8 cellular contexts compared by ENCODE assay signal in genomic region chr16:58025351-58026138, GRCh38. TPM values are rescaled to one million over a fixed set of nuclear protein-coding genes. Genes with fewer than 3 reads are reported as not detected.
DNase-seq lines count a peak whose midpoint lies in the region; ATAC-seq and TF ChIP-seq lines count a peak whose summit lies in the region.

Gene MMP15 (plus strand): TSS chr16:58025754. CDS start chr16:58026351, 597 bp downstream.

- no peaks in the 10 kb centered on the region for H3F3A ChIP-seq in SU-DHL-6 (ENCODE audit: insufficient read depth)

- H3K36me3 ChIP-seq in Karpas-422 (ENCODE audit: insufficient read depth, low read length) (no peaks in the 10 kb centered on the region), SU-DHL-6 (ENCODE audit: low read length) (no peaks in the 10 kb centered on the region), vagina (no peaks in the 10 kb centered on the region)

- peak within 1 kb of the TSS; percentile 75 for H3K9ac ChIP-seq in Karpas-422 (ENCODE audit: low read length)
- H3K9ac ChIP-seq in SU-DHL-6 (ENCODE audit: low read length) = peak within 1 kb of the TSS; percentile 38

- H3K27ac ChIP-seq in Karpas-422 (ENCODE audit: low read length) (no peak within 1 kb of the TSS), SU-DHL-6 (ENCODE audit: low read depth, low read length) (no peak within 1 kb of the TSS), right cardiac atrium (ENCODE audit: low read length) (peak within 1 kb of the TSS; percentile 88), vagina (peak within 1 kb of the TSS; percentile 45)

- H3K4me3 ChIP-seq in Karpas-422 (ENCODE audit: low read length) (peak within 1 kb of the TSS; percentile 81), SU-DHL-6 (ENCODE audit: insufficient read depth, low read length, poor library complexity, severe bottlenecking) (peak within 1 kb of the TSS; percentile 63), right cardiac atrium (ENCODE audit: low read length) (peak within 1 kb of the TSS; percentile 57), vagina (peak within 1 kb of the TSS; percentile 58 to 65)

- peak; percentile 60 for ATAC-seq in GM19438 (IDR thresholded peaks at IDR 0.05; ENCODE audit: low read depth, unreplicated experiment)
- ATAC-seq in right cardiac atrium = peak; percentile 71 to 76

- H2AFZ ChIP-seq in Karpas-422 (ENCODE audit: low read length) = peak within 1 kb of the TSS; percentile 91
- peak within 1 kb of the TSS; percentile 91 for H2AFZ ChIP-seq in SU-DHL-6 (ENCODE audit: low read depth, low read length, severe bottlenecking)

- H3K27me3 ChIP-seq in Karpas-422 (ENCODE audit: low read length) = no peaks in the 10 kb centered on the region
- no peaks in the 10 kb centered on the region for H3K27me3 ChIP-seq in SU-DHL-6 (ENCODE audit: low read length)
- H3K27me3 ChIP-seq in right cardiac atrium (ENCODE audit: control insufficient read depth, insufficient read depth) = no peaks in the 10 kb centered on the region
- no peaks in the 10 kb centered on the region for H3K27me3 ChIP-seq in vagina

- DNase-seq in C1 segment of cervical spinal cord (lab: John Stamatoyannopoulos, UW) (peak in 8 of 14 donors; percentile 16 to 74 (median 34)), Karpas-422 (peak; percentile 89), amniotic epithelial cell (ENCODE audit: low read depth) (peak; percentile 62), right cardiac atrium (peak; percentile 78 to 92 (median 90)), putamen (ENCODE audit: low spot score) (peak; percentile 48), vagina (ENCODE audit: extremely low spot score in 2 of 2) (no peak)

- no peaks in the 10 kb centered on the region for H4K20me1 ChIP-seq in Karpas-422 (ENCODE audit: insufficient read depth, low read depth, low read length)
- H4K20me1 ChIP-seq in SU-DHL-6 (ENCODE audit: low read depth, low read length) = no peaks in the 10 kb centered on the region

- TF ChIP-seq CTCF in SU-DHL-6 (IDR thresholded peaks at IDR 0.05; ENCODE audit: insufficient read depth, low read length, poor library complexity, severe bottlenecking) (no peak), vagina (IDR thresholded peaks at IDR 0.05) (no peak)

- H3K4me1 ChIP-seq in Karpas-422 (ENCODE audit: low read length) = peaks cover 31% of the 10 kb centered on the region
- peaks cover 21% of the 10 kb centered on the region for H3K4me1 ChIP-seq in right cardiac atrium (ENCODE audit: control insufficient read depth, insufficient read depth, low read length)
- H3K4me1 ChIP-seq in vagina = peaks cover 50% of the 10 kb centered on the region

- H3K79me2 ChIP-seq in Karpas-422 (ENCODE audit: low read length) (no peaks in the 10 kb centered on the region), SU-DHL-6 (ENCODE audit: insufficient read depth, low read length) (no peaks in the 10 kb centered on the region)

- TF ChIP-seq POLR2A in vagina (IDR thresholded peaks at IDR 0.05) = no peak

- intact Hi-C loops in right cardiac atrium (cut with DNase I) = loop anchor here in 2 of 4 donors (2.0 to 10.0 kb wide), 2 partner anchors 101 to 169 kb away; partner anchors contain the start of gene CSNK2A2 (in 1 of the 2)
- intact Hi-C loops in vagina (cut with DNase I) = no loop called here

- under 1% methylated on average over 90 of the region's 90 CpGs for WGBS in right cardiac atrium

- H3K4me2 ChIP-seq in Karpas-422 (ENCODE audit: low read depth, low read length, poor library complexity, severe bottlenecking) = peak within 1 kb of the TSS; percentile 93
- H3K4me2 ChIP-seq in SU-DHL-6 (ENCODE audit: low read depth, low read length, poor library complexity, severe bottlenecking) = peak within 1 kb of the TSS; percentile 85

- H3K9me3 ChIP-seq in Karpas-422 (ENCODE audit: low read length) (no peaks in the 10 kb centered on the region), SU-DHL-6 (ENCODE audit: insufficient read depth, low read length) (no peaks in the 10 kb centered on the region), right cardiac atrium (ENCODE audit: control insufficient read depth, low read length) (no peaks in the 10 kb centered on the region), vagina (no peaks in the 10 kb centered on the region)

- H3K9me2 ChIP-seq in Karpas-422 (replicated peaks; ENCODE audit: insufficient read depth, low read length) (no peaks in the 10 kb centered on the region), SU-DHL-6 (replicated peaks; ENCODE audit: insufficient read depth, low read length) (no peaks in the 10 kb centered on the region)

RNA-seq across cellular contexts. Expression of gene MMP15, which starts in this region (rescaled TPM):
- total RNA-seq in Karpas-422 (2014; rRNA removed; shearing (Covaris generic); ENCODE audit: low replicate concordance) = 4.1 and 5.2 TPM in 2 replicates
- total RNA-seq in right cardiac atrium (10 to 100 TPM; 51.2 to 72.6 (median 64.8) TPM), vagina (2.9 TPM)
- polyA plus RNA-seq in right cardiac atrium = 41.2 TPM

Comparison
In these comparisons a context has a peak if more than half of its experiments do, and no peak if none do; other contexts are left out.
1. DNase-seq: peak in C1 segment of cervical spinal cord (8 of 14), Karpas-422 (single experiment), amniotic epithelial cell (single experiment), right cardiac atrium (3 of 3) and putamen (single experiment); none in vagina (0 of 2).
2. H3K27ac ChIP-seq: peak in right cardiac atrium (single experiment) and vagina (single experiment); none in Karpas-422 (single experiment) and SU-DHL-6 (single experiment).
3. Peak in every context shown above with its lines, with median percentiles within 50 percentile points of each other: H3K4me3 ChIP-seq.